ENCODE assay signal across 11 cellular contexts in genomic region chr14:105050551-105050897, GRCh38. TPM values are rescaled to one million over a fixed set of nuclear protein-coding genes. Genes with fewer than 3 reads are reported as not detected.
A peak's percentile ranks its signal among the peaks of the same experiment; 100 is the strongest.
DNase-seq lines count a peak whose midpoint lies in the region; ATAC-seq and TF ChIP-seq lines count a peak whose summit lies in the region.
"Had no signal": no experiment of that assay in that cellular context is flagged by ENCODE, and none has a peak within 500 bp of the region (broad histone marks: within the 10 kb centered on the region; RNA-seq: fewer than 3 reads in every experiment).

No MANE protein-coding gene starts in this region.

- H3K27me3 Mint-ChIP-seq in stimulated activated naive B cell treated with anti-CD40 and anti-IgM and Interleukin-4, amounts not matched to agents 10 μg/mL and 1 μg/mL and 100 μg/mL, for 72 hours: no peaks in the 10 kb centered on the region

- intact Hi-C loops in PC-3 (cut with micrococcal nuclease): no loop called here

- no peaks in the 10 kb centered on the region for H3F3A ChIP-seq in PC-3 (ENCODE audit: low read length, unreplicated experiment)

- DNase-seq in CD1c-positive myeloid dendritic cell (ENCODE audit: extremely low spot score): peak; percentile 48
- DNase-seq in PC-3: peak; percentile 51
- DNase-seq in iPS-NIHi11 (ENCODE audit: low spot score): peak; percentile 61
- no peak for DNase-seq in stimulated activated naive B cell treated with anti-CD40 and anti-IgM and Interleukin-4, amounts not matched to agents 10 μg/mL and 1 μg/mL and 100 μg/mL, for 72 hours
- no peak for DNase-seq in HPDE6-E6E7 (ENCODE audit: extremely low spot score)
- no peak for DNase-seq in osteoblast (ENCODE audit: insufficient read length, low spot score, missing footprints)
- DNase-seq: activated effector memory CD4-positive, alpha-beta T cell treated with Interleukin-2 at 50 U/mL for 16 hours; CD4-positive, CD25-positive, alpha-beta regulatory T cell; stimulated activated CD8-positive, alpha-beta memory T cell treated with anti-CD3 and anti-CD28 coated beads, Interleukin-4, amount 100 ng/mL, for 48 hours had no signal

- peaks cover 25 to 43% of the 10 kb centered on the region in 2 donors for H3K4me1 Mint-ChIP-seq in stimulated activated naive B cell treated with anti-CD40 and anti-IgM and Interleukin-4, amounts not matched to agents 10 μg/mL and 1 μg/mL and 100 μg/mL, for 72 hours

- no peaks in the 10 kb centered on the region for H3K9me3 ChIP-seq in HEK293 (ENCODE audit: control insufficient read depth, insufficient read depth, low read depth, low read length)
- H3K9me3 ChIP-seq in PC-3 (ENCODE audit: low read length): no peaks in the 10 kb centered on the region
- no peaks in the 10 kb centered on the region for H3K9me3 ChIP-seq in osteoblast (ENCODE audit: low read depth, low read length)

- H3K9me3 Mint-ChIP-seq in stimulated activated naive B cell treated with anti-CD40 and anti-IgM and Interleukin-4, amounts not matched to agents 10 μg/mL and 1 μg/mL and 100 μg/mL, for 72 hours: no peaks in the 10 kb centered on the region
- H3K9me3 Mint-ChIP-seq: CD4-positive, CD25-positive, alpha-beta regulatory T cell had no signal

- H3K9ac ChIP-seq in PC-3 (ENCODE audit: low read length): no peak overlapping the region

- no peaks in the 10 kb centered on the region for H3K9me2 ChIP-seq in PC-3 (replicated peaks; ENCODE audit: low read length)

- TF ChIP-seq CTCF in HEK293 (tag by site-specific recombination; IDR thresholded peaks at IDR 0.05) (no peak), PC-3 (conservative IDR thresholded peaks at IDR 0.05; ENCODE audit: low read depth, low read length) (no peak), osteoblast (IDR thresholded peaks at IDR 0.05; ENCODE audit: extremely low read depth, low read depth, low read length) (no peak)

- BruUV-seq in PC-3 (replicated peaks; lab: Mats Ljungman, UMichigan): no TSS peak

- H3K27ac ChIP-seq in HEK293 (ENCODE audit: extremely low read depth, low read depth, low read length) (no peak overlapping the region; the same call in 1 of the 2 replicates), PC-3 (ENCODE audit: low read length) (no peak overlapping the region), osteoblast (ENCODE audit: low read depth, low read length) (no peak overlapping the region)

- H2AFZ ChIP-seq in PC-3 (ENCODE audit: low read length) (no peak overlapping the region), osteoblast (ENCODE audit: low read length) (no peak overlapping the region)

- no peak overlapping the region for H3K27ac Mint-ChIP-seq in stimulated activated naive B cell treated with anti-CD40 and anti-IgM and Interleukin-4, amounts not matched to agents 10 μg/mL and 1 μg/mL and 100 μg/mL, for 72 hours

- ATAC-seq in PC-3: no peak
- no peak for ATAC-seq in stimulated activated naive B cell treated with anti-CD40 and anti-IgM and Interleukin-4, amounts not matched to agents 10 μg/mL and 1 μg/mL and 100 μg/mL, for 72 hours (replicated peaks)
- no peak for ATAC-seq in activated CD4-positive, CD25-positive, alpha-beta regulatory T cell treated with anti-CD3 and anti-CD28 coated beads, Interleukin-2, amount 50 U/mL, for 24 hours

- peaks cover 44 to 69% of the 10 kb centered on the region in 2 donors for H3K36me3 Mint-ChIP-seq in stimulated activated naive B cell treated with anti-CD40 and anti-IgM and Interleukin-4, amounts not matched to agents 10 μg/mL and 1 μg/mL and 100 μg/mL, for 72 hours

- no peak overlapping the region for H3K4me2 ChIP-seq in PC-3 (ENCODE audit: low read length)
- H3K4me2 ChIP-seq in osteoblast (ENCODE audit: insufficient read depth, low read length): no peak overlapping the region

- H3K4me1 ChIP-seq in HEK293 (ENCODE audit: control insufficient read depth, insufficient read depth, low read length) (peaks cover 2% of the 10 kb centered on the region; the same call in 1 of the 2 replicates), PC-3 (ENCODE audit: insufficient read depth, low read length) (no peaks in the 10 kb centered on the region), osteoblast (ENCODE audit: insufficient read depth, low read length) (no peaks in the 10 kb centered on the region)

- CTCF ChIA-PET in HEK293 (lab: Yijun Ruan, JAX) (interaction anchor here (0.7 kb wide), 1 partner anchor 167 kb away, joined by 3 read pairs; no protein-coding TSS in a partner anchor), PC-3 (lab: Charles Lee) (no interaction called here)

- no peaks in the 10 kb centered on the region for H4K20me1 ChIP-seq in PC-3 (ENCODE audit: low read length)
- H4K20me1 ChIP-seq in osteoblast (ENCODE audit: insufficient read depth, low read length): no peaks in the 10 kb centered on the region

- H3K4me3 ChIP-seq in HEK293 (ENCODE audit: low read depth, low read length) (no peak overlapping the region), PC-3 (ENCODE audit: low read length) (no peak overlapping the region), osteoblast (ENCODE audit: insufficient read depth, low read length) (no peak overlapping the region)

- H3K79me2 ChIP-seq in PC-3 (ENCODE audit: low read length): no peaks in the 10 kb centered on the region
- no peaks in the 10 kb centered on the region for H3K79me2 ChIP-seq in osteoblast (ENCODE audit: insufficient read depth, low read length)

- no peak overlapping the region for H3K4me3 Mint-ChIP-seq in stimulated activated naive B cell treated with anti-CD40 and anti-IgM and Interleukin-4, amounts not matched to agents 10 μg/mL and 1 μg/mL and 100 μg/mL, for 72 hours

- H3K36me3 ChIP-seq in HEK293 (ENCODE audit: control insufficient read depth in 2 of 2, insufficient read depth in 1 of 2, low read length in 2 of 2) (no peaks in the 10 kb centered on the region), PC-3 (ENCODE audit: low read depth, low read length) (no peaks in the 10 kb centered on the region; the same call in 1 of the 2 replicates), osteoblast (ENCODE audit: insufficient read depth, low read length) (no peaks in the 10 kb centered on the region)

- H3K27me3 ChIP-seq in PC-3 (ENCODE audit: low read length): no peaks in the 10 kb centered on the region
- H3K27me3 ChIP-seq in osteoblast (ENCODE audit: insufficient read depth, low read length): no peaks in the 10 kb centered on the region

- POLR2A ChIA-PET in HEK293 (lab: Yijun Ruan, JAX) (no interaction called here), PC-3 (lab: Charles Lee; ENCODE audit: unreplicated experiment) (no interaction called here)

TF ChIP-seq in HEK293, 187 proteins besides CTCF, POLR2A, EP300 and RAD21 (continues in another document):
- TF ChIP-seq RBAK (tag by site-specific recombination; IDR thresholded peaks at IDR 0.05) (no peak), SP7 (tag by site-specific recombination; IDR thresholded peaks at IDR 0.05) (no peak), ZNF202 (tag by site-specific recombination; IDR thresholded peaks at IDR 0.05; ENCODE audit: borderline replicate concordance) (no peak), ZNF211 (tag by site-specific recombination; IDR thresholded peaks at IDR 0.05; ENCODE audit: low read depth) (no peak), ZBTB8A (tag by site-specific recombination; IDR thresholded peaks at IDR 0.05) (peak; percentile 33; the same call in 1 of the 2 replicates), ZNF518A (tag by site-specific recombination; conservative IDR thresholded peaks at IDR 0.05; ENCODE audit: low read depth) (no peak), OVOL3 (tag by site-specific recombination; IDR thresholded peaks at IDR 0.05) (no peak), ZNF658 (tag by site-specific recombination; IDR thresholded peaks at IDR 0.05) (no peak), OSR2 (tag by site-specific recombination; IDR thresholded peaks at IDR 0.05) (peak; percentile 79), ZNF623 (tag by site-specific recombination; IDR thresholded peaks at IDR 0.05) (no peak), TCF7L2 (IDR thresholded peaks at IDR 0.05; ENCODE audit: borderline replicate concordance, low read depth, low read length) (no peak), ZNF426 (tag by site-specific recombination; IDR thresholded peaks at IDR 0.05) (no peak), MYNN (tag by site-specific recombination; IDR thresholded peaks at IDR 0.05; ENCODE audit: borderline replicate concordance) (no peak), TRIM28 (IDR thresholded peaks at IDR 0.05; ENCODE audit: borderline replicate concordance, low read length) (no peak), ZSCAN23 (tag by site-specific recombination; IDR thresholded peaks at IDR 0.05) (no peak)

RNA-seq across cellular contexts. Expression of gene GPR132, which starts 14.7 kb away (rescaled TPM):
- total RNA-seq in PC-3 (2014; rRNA removed) (0.04 and 0.12 TPM in 2 replicates), osteoblast (under 0.01 TPM in 2 replicates)

RNA-seq across cellular contexts. Expression of gene CDCA4, which starts 29.6 kb away (rescaled TPM):
- 113 and 133 TPM in 2 replicates for total RNA-seq in PC-3 (2014; rRNA removed)
- 13.3 and 13.8 TPM in 2 replicates for total RNA-seq in osteoblast

Comparison
In these comparisons a context has a peak if more than half of its experiments do, and no peak if none do; other contexts are left out.
1. DNase-seq: peak in CD1c-positive myeloid dendritic cell (single experiment), PC-3 (single experiment) and iPS-NIHi11 (single experiment); none in stimulated activated naive B cell treated with anti-CD40 and anti-IgM and Interleukin-4, amounts not matched to agents 10 μg/mL and 1 μg/mL and 100 μg/mL, for 72 hours (single experiment), HPDE6-E6E7 (single experiment) and osteoblast (single experiment).